In genomic region chr1:47519971-47520370, GRCh38 we compare ENCODE assay signal across 31 cellular contexts.
"Had no signal": no experiment of that assay in that cellular context is flagged by ENCODE, and none has a peak within 500 bp of the region (broad histone marks: within the 10 kb centered on the region; RNA-seq: fewer than 3 reads in every experiment).

No MANE protein-coding gene starts in this region.

- H3K9me3 ChIP-seq: body of pancreas, colonic mucosa, gastrocnemius medialis had no signal

- H3K27ac ChIP-seq: body of pancreas, colonic mucosa, foreskin keratinocyte, gastrocnemius medialis, heart left ventricle, WERI-Rb-1 had no signal

- H3K4me1 ChIP-seq: body of pancreas, colonic mucosa, foreskin keratinocyte, gastrocnemius medialis had no signal

- H3K4me1 Mint-ChIP-seq: activated B cell treated with CpG ODN at 0.5 μM for 24 hours; activated T-helper 17 cell treated with anti-CD3 and anti-CD28 coated beads, Interleukin-2, amount 50 U/mL, for 72 hours; T-cell had no signal

- H3K36me3 Mint-ChIP-seq: activated naive CD8-positive, alpha-beta T cell; T-cell had no signal

- H3K36me3 ChIP-seq: colonic mucosa, gastrocnemius medialis, heart left ventricle, WERI-Rb-1 had no signal

- H3K27me3 ChIP-seq: body of pancreas, colonic mucosa, gastrocnemius medialis had no signal

- H3K4me3 Mint-ChIP-seq: activated B cell treated with CpG ODN at 0.5 μM for 24 hours; activated CD8-positive, alpha-beta T cell treated with anti-CD3 and anti-CD28 coated beads for 36 hours; activated naive CD8-positive, alpha-beta T cell; activated T-cell treated with anti-CD3 and anti-CD28 coated beads, Interleukin-2, amount 50 U/mL, for 4 hours; activated T-helper 17 cell treated with anti-CD3 and anti-CD28 coated beads, Interleukin-2, amount 50 U/mL, for 72 hours; T-cell; T-helper 1 cell treated with Interleukin-12 subunit alpha and Interleukin-12 subunit beta and Interleukin-4 antibody, amounts not matched to agents 30 μg/mL and 1 μg/mL, for 36 hours; T-helper 2 cell treated with Interferon-gamma antibody and Interleukin-4, amounts not matched to agents 5 μg/mL and 100 μg/mL, for 36 hours had no signal

- H3K4me3 ChIP-seq: body of pancreas, colonic mucosa, gastrocnemius medialis, heart left ventricle had no signal

- H3K9me3 Mint-ChIP-seq: activated B cell treated with CpG ODN at 0.5 μM for 24 hours; activated CD8-positive, alpha-beta T cell treated with anti-CD3 and anti-CD28 coated beads for 36 hours; activated T-cell treated with anti-CD3 and anti-CD28 coated beads, Interleukin-2, amount 50 U/mL, for 4 hours; activated T-helper 17 cell treated with anti-CD3 and anti-CD28 coated beads, Interleukin-2, amount 50 U/mL, for 72 hours; T-cell; T-helper 1 cell treated with Interleukin-12 subunit alpha and Interleukin-12 subunit beta and Interleukin-4 antibody, amounts not matched to agents 30 μg/mL and 1 μg/mL, for 36 hours; T-helper 2 cell treated with Interferon-gamma antibody and Interleukin-4, amounts not matched to agents 5 μg/mL and 100 μg/mL, for 36 hours had no signal

- H3K27ac Mint-ChIP-seq: activated B cell treated with CpG ODN at 0.5 μM for 24 hours; activated CD8-positive, alpha-beta T cell treated with anti-CD3 and anti-CD28 coated beads for 36 hours; activated naive CD8-positive, alpha-beta T cell; activated T-helper 17 cell treated with anti-CD3 and anti-CD28 coated beads, Interleukin-2, amount 50 U/mL, for 72 hours; T-cell; T-helper 1 cell treated with Interleukin-12 subunit alpha and Interleukin-12 subunit beta and Interleukin-4 antibody, amounts not matched to agents 30 μg/mL and 1 μg/mL, for 36 hours; T-helper 2 cell treated with Interferon-gamma antibody and Interleukin-4, amounts not matched to agents 5 μg/mL and 100 μg/mL, for 36 hours had no signal

- ATAC-seq: activated CD4-positive, CD25-positive, alpha-beta regulatory T cell treated with anti-CD3 and anti-CD28 coated beads, Interleukin-2, amount 50 U/mL, for 24 hours; activated CD8-positive, alpha-beta T cell treated with anti-CD3 and anti-CD28 coated beads for 36 hours; activated T-cell treated with anti-CD3 and anti-CD28 coated beads, Interleukin-2, amount 50 U/mL, for 4 hours; activated T-helper 17 cell treated with anti-CD3 and anti-CD28 coated beads, Interleukin-2, amount 50 U/mL, for 72 hours; body of pancreas; esophagus mucosa; foreskin keratinocyte; gastrocnemius medialis; heart left ventricle; T-cell had no signal

- DNase-seq: activated B cell treated with CpG ODN at 0.5 μM for 24 hours; activated CD4-positive, alpha-beta T cell treated with anti-CD3 and anti-CD28 coated beads for 48 hours; activated CD4-positive, alpha-beta T cell treated with anti-CD3 and anti-CD28 coated beads, Interleukin-2, amount 50 U/mL, for 1 hour; activated CD4-positive, alpha-beta T cell treated with anti-CD3 and anti-CD28 coated beads, Interleukin-2, amount 50 U/mL, for 48 hours; activated CD8-positive, alpha-beta memory T cell treated with anti-CD3 and anti-CD28 coated beads for 24 hours; activated CD8-positive, alpha-beta T cell treated with anti-CD3 and anti-CD28 coated beads for 36 hours; activated effector memory CD4-positive, alpha-beta T cell treated with Interleukin-2 at 50 U/mL for 16 hours; activated gamma-delta T cell treated with Interleukin-2 at 50 U/mL for 16 hours; activated naive CD4-positive, alpha-beta T cell treated with anti-CD3 and anti-CD28 coated beads, Interleukin-2, amount 50 U/mL, for 16 hours; activated naive CD4-positive, alpha-beta T cell treated with Interleukin-2 at 50 U/mL for 16 hours; activated T-cell treated with anti-CD3 and anti-CD28 coated beads, Interleukin-2, amount 50 U/mL, for 4 hours; amygdala; aorta; body of pancreas; central memory CD4-positive, alpha-beta T cell; cerebellar nuclear complex; colonic mucosa; effector CD8-positive, alpha-beta T cell; foreskin keratinocyte; gastrocnemius medialis; glutamatergic neuron; heart left ventricle; T-cell; T1000; WERI-Rb-1 had no signal
